Comparison of ENCODE assay signal across 1 cellular context in genomic region chr2:196925768-196926561, GRCh38.
A peak's percentile ranks its signal among the peaks of the same experiment; 100 is the strongest.
TF ChIP-seq lines count a peak whose summit lies in the region.

No MANE protein-coding gene starts in this region.

TF ChIP-seq in WTC11, 78 proteins besides CTCF, POLR2A, EP300 and RAD21 (continued from another document):
- TF ChIP-seq AR (CRISPR knock-in tag; IDR thresholded peaks at IDR 0.05) = no peak
- TF ChIP-seq FOXP1 (CRISPR knock-in tag; IDR thresholded peaks at IDR 0.05; ENCODE audit: borderline replicate concordance) = no peak
- TF ChIP-seq ZNF121 (CRISPR knock-in tag; IDR thresholded peaks at IDR 0.05) = no peak
- no peak for TF ChIP-seq TEAD1 (CRISPR knock-in tag; IDR thresholded peaks at IDR 0.05)
- TF ChIP-seq ZNF532 (CRISPR knock-in tag; IDR thresholded peaks at IDR 0.05; ENCODE audit: borderline replicate concordance) = no peak
- TF ChIP-seq, protein P1, sequence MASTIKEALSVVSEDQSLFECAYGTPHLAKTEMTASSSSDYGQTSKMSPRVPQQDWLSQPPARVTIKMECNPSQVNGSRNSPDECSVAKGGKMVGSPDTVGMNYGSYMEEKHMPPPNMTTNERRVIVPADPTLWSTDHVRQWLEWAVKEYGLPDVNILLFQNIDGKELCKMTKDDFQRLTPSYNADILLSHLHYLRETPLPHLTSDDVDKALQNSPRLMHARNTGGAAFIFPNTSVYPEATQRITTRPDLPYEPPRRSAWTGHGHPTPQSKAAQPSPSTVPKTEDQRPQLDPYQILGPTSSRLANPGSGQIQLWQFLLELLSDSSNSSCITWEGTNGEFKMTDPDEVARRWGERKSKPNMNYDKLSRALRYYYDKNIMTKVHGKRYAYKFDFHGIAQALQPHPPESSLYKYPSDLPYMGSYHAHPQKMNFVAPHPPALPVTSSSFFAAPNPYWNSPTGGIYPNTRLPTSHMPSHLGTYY (CRISPR knock-in tag; IDR thresholded peaks at IDR 0.05) = no peak
- TF ChIP-seq, protein P2, sequence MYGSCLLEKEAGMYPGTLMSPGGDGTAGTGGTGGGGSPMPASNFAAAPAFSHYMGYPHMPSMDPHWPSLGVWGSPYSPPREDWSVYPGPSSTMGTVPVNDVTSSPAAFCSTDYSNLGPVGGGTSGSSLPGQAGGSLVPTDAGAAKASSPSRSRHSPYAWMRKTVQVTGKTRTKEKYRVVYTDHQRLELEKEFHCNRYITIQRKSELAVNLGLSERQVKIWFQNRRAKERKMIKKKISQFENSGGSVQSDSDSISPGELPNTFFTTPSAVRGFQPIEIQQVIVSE (CRISPR knock-in tag; IDR thresholded peaks at IDR 0.05; ENCODE audit: borderline replicate concordance) = no peak
- TF ChIP-seq NFE2L1 (CRISPR knock-in tag; IDR thresholded peaks at IDR 0.05) = peak; percentile 28; the same call in 1 of the 2 replicates
- no peak for TF ChIP-seq PRDM15 (CRISPR knock-in tag; IDR thresholded peaks at IDR 0.05)
- TF ChIP-seq, protein P3, sequence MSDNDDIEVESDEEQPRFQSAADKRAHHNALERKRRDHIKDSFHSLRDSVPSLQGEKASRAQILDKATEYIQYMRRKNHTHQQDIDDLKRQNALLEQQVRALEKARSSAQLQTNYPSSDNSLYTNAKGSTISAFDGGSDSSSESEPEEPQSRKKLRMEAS (CRISPR knock-in tag; IDR thresholded peaks at IDR 0.05) = no peak
- no peak for TF ChIP-seq NR3C1 (CRISPR knock-in tag; conservative IDR thresholded peaks at IDR 0.05; ENCODE audit: low read depth)
- no peak for TF ChIP-seq ZNF219 (CRISPR knock-in tag; IDR thresholded peaks at IDR 0.05; ENCODE audit: borderline replicate concordance)
- no peak for TF ChIP-seq SOX15 (CRISPR knock-in tag; IDR thresholded peaks at IDR 0.05)
- TF ChIP-seq USF1 (CRISPR knock-in tag; IDR thresholded peaks at IDR 0.05) = 0 out of 2 replicates have a peak, but pooled peaks have one; percentile 18
- no peak; the same call in 1 of the 2 replicates for TF ChIP-seq MYBL2 (CRISPR knock-in tag; IDR thresholded peaks at IDR 0.05)
- TF ChIP-seq, protein P4, sequence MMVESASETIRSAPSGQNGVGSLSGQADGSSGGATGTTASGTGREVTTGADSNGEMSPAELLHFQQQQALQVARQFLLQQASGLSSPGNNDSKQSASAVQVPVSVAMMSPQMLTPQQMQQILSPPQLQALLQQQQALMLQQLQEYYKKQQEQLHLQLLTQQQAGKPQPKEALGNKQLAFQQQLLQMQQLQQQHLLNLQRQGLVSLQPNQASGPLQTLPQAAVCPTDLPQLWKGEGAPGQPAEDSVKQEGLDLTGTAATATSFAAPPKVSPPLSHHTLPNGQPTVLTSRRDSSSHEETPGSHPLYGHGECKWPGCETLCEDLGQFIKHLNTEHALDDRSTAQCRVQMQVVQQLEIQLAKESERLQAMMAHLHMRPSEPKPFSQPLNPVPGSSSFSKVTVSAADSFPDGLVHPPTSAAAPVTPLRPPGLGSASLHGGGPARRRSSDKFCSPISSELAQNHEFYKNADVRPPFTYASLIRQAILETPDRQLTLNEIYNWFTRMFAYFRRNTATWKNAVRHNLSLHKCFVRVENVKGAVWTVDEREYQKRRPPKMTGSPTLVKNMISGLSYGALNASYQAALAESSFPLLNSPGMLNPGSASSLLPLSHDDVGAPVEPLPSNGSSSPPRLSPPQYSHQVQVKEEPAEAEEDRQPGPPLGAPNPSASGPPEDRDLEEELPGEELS (CRISPR knock-in tag; IDR thresholded peaks at IDR 0.05) = no peak
- 0 out of 2 replicates have a peak, but pooled peaks have one; percentile 7 for TF ChIP-seq SP1 (CRISPR knock-in tag; conservative IDR thresholded peaks at IDR 0.05)
- TF ChIP-seq NFATC4 (CRISPR knock-in tag; IDR thresholded peaks at IDR 0.05) = no peak
- TF ChIP-seq, protein P5, sequence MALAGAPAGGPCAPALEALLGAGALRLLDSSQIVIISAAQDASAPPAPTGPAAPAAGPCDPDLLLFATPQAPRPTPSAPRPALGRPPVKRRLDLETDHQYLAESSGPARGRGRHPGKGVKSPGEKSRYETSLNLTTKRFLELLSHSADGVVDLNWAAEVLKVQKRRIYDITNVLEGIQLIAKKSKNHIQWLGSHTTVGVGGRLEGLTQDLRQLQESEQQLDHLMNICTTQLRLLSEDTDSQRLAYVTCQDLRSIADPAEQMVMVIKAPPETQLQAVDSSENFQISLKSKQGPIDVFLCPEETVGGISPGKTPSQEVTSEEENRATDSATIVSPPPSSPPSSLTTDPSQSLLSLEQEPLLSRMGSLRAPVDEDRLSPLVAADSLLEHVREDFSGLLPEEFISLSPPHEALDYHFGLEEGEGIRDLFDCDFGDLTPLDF (CRISPR knock-in tag; IDR thresholded peaks at IDR 0.05) = no peak
